In the genomic region with DNA sequence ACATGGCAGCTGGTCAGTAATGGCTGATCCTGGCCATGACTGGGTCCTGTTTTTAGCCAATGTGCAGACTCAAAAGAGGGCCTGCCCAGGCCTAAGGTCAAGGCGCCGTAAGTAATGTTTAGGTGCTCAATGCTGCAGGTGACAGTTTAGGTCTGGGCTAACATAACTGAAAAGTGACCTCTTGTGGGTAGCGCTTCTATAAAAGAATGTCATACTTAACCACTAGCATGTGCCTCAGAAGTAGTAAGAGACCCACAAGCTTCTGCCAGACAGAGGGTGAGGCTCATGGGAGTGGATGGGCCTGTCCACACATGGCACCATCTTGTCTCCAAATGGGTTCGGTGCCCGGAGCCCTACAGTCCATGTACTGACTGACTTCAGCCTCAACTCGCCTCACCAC, we compare ENCODE assay signal across 20 cellular contexts.
DNase-seq lines count a peak whose midpoint lies in the region; ATAC-seq, FAIRE-seq and TF ChIP-seq lines count a peak whose summit lies in the region.
"Had no signal": no experiment of that assay in that cellular context is flagged by ENCODE, and none has a peak within 500 bp of the region (broad histone marks: within the 10 kb centered on the region; RNA-seq: fewer than 3 reads in every experiment).

No MANE protein-coding gene starts in this region.

- H3K27ac Mint-ChIP-seq in activated CD4-positive, alpha-beta memory T cell treated with anti-CD3 and anti-CD28 coated beads for 36 hours = no peak overlapping the region
- H3K27ac Mint-ChIP-seq: CD8-positive, alpha-beta T cell had no signal

- H3K27me3 ChIP-seq in OCI-LY1 (ENCODE audit: insufficient read depth, low read length) (no peaks in the 10 kb centered on the region), keratinocyte (ENCODE audit: control insufficient read depth, extremely low read depth, insufficient read depth, low read length) (no peaks in the 10 kb centered on the region)

- TF ChIP-seq CTCF in OCI-LY1 (IDR thresholded peaks at IDR 0.05; ENCODE audit: low read length) (peak; percentile 13; the same call in 1 of the 2 replicates), keratinocyte (optimal IDR thresholded peaks at IDR 0.05 in 1 of 3, IDR thresholded peaks at IDR 0.05 in 1 of 3, conservative IDR thresholded peaks at IDR 0.05 in 1 of 3; ENCODE audit: extremely low read depth in 1 of 3, insufficient read depth in 2 of 3, low read length in 3 of 3) (no peak)

- FAIRE-seq in GM18507 (lab: Jason Lieb, UNC) (peak; percentile 12), keratinocyte (lab: Jason Lieb, UNC) (peak; percentile 29)
- FAIRE-seq: A204.1, D721Med, H1, HepG2, HTR-8/SVneo, K562 had no signal

- DNase-seq in GM18507 (ENCODE audit: extremely low spot score, insufficient read length, low read depth) (no peak), keratinocyte (ENCODE audit: low read depth, low spot score) (no peak), left lobe of liver (ENCODE audit: low spot score) (no peak)
- DNase-seq in activated CD4-positive, alpha-beta memory T cell treated with anti-CD3 and anti-CD28 coated beads for 36 hours = no peak
- DNase-seq: CD8-positive, alpha-beta T cell; COR-L47; DMS153; DMS79 treated with DMSO at 0.1 percent for 48 hours; GDM1 had no signal

- peaks cover 31% of the 10 kb centered on the region for H3K36me3 Mint-ChIP-seq in activated CD4-positive, alpha-beta memory T cell treated with anti-CD3 and anti-CD28 coated beads for 36 hours

- H3K4me3 ChIP-seq in OCI-LY1 (ENCODE audit: low read depth, low read length, poor library complexity, severe bottlenecking) (peak overlapping the region; percentile 26), keratinocyte (ENCODE audit: control insufficient read depth in 2 of 3, extremely low read depth in 1 of 3, insufficient read depth in 2 of 3, low read depth in 1 of 3, low read length in 3 of 3) (no peak overlapping the region)
- H3K4me3 ChIP-seq: HAP-1, K562 had no signal

- peaks cover 24% of the 10 kb centered on the region for H3F3A ChIP-seq in OCI-LY1 (ENCODE audit: insufficient read depth, low read length)

- H3K9ac ChIP-seq in OCI-LY1 (ENCODE audit: low read length) (peak overlapping the region; percentile 24; the same call in 1 of the 2 replicates), keratinocyte (ENCODE audit: control insufficient read depth, extremely low read depth, insufficient read depth, low read length) (no peak overlapping the region)

- peak overlapping the region; percentile 53 for H3K4me2 ChIP-seq in OCI-LY1 (ENCODE audit: low read length)
- no peak overlapping the region for H3K4me2 ChIP-seq in keratinocyte (ENCODE audit: control insufficient read depth, extremely low read depth, insufficient read depth, low read depth, low read length)

- no peak overlapping the region for H3K4me3 Mint-ChIP-seq in activated CD4-positive, alpha-beta memory T cell treated with anti-CD3 and anti-CD28 coated beads for 36 hours
- H3K4me3 Mint-ChIP-seq: CD14-positive monocyte; CD8-positive, alpha-beta T cell had no signal

- intact Hi-C loops in activated CD4-positive, alpha-beta memory T cell treated with anti-CD3 and anti-CD28 coated beads for 36 hours (cut with micrococcal nuclease) = no loop called here

- H3K9me3 Mint-ChIP-seq in activated CD4-positive, alpha-beta memory T cell treated with anti-CD3 and anti-CD28 coated beads for 36 hours = no peaks in the 10 kb centered on the region
- H3K9me3 Mint-ChIP-seq: CD14-positive monocyte; CD8-positive, alpha-beta T cell had no signal

- no peak for ATAC-seq in HG02571 (IDR thresholded peaks at IDR 0.05; ENCODE audit: unreplicated experiment)
- no peak for ATAC-seq in GM21423 (IDR thresholded peaks at IDR 0.05; ENCODE audit: unreplicated experiment)
- ATAC-seq in left lobe of liver = no peak
- ATAC-seq: CD8-positive, alpha-beta T cell; HepG2; K562 had no signal

- H3K4me1 Mint-ChIP-seq in activated CD4-positive, alpha-beta memory T cell treated with anti-CD3 and anti-CD28 coated beads for 36 hours (ENCODE audit: low read depth) = peaks cover 13% of the 10 kb centered on the region
- H3K4me1 Mint-ChIP-seq: CD14-positive monocyte had no signal

- dilution Hi-C loops in keratinocyte (cut with MboI; ENCODE audit: extremely low pct_ligation_motif_present, low sequenced_read_pairs) = no loop called here

- POLR2A ChIA-PET in activated CD4-positive, alpha-beta memory T cell treated with anti-CD3 and anti-CD28 coated beads for 36 hours (lab: Charles Lee) = no interaction called here

- H3K36me3 ChIP-seq in OCI-LY1 (ENCODE audit: insufficient read depth, low read length) (peaks cover 42% of the 10 kb centered on the region), keratinocyte (ENCODE audit: control insufficient read depth in 2 of 2, extremely low read depth in 1 of 2, insufficient read depth in 2 of 2, low read length in 2 of 2) (peaks cover 15 to 38% of the 10 kb centered on the region in 2 experiments)

- no peaks in the 10 kb centered on the region for H3K79me2 ChIP-seq in OCI-LY1 (ENCODE audit: insufficient read depth, low read length)
- H3K79me2 ChIP-seq in keratinocyte (ENCODE audit: control insufficient read depth, insufficient read depth, low read length) = no peaks in the 10 kb centered on the region

- peak overlapping the region; percentile 98 for H3K27ac ChIP-seq in OCI-LY1 (ENCODE audit: low read depth, low read length, poor library complexity, severe bottlenecking)
- H3K27ac ChIP-seq in keratinocyte (ENCODE audit: control insufficient read depth, insufficient read depth, low read length) = no peak overlapping the region

- no peaks in the 10 kb centered on the region for H3K27me3 Mint-ChIP-seq in activated CD4-positive, alpha-beta memory T cell treated with anti-CD3 and anti-CD28 coated beads for 36 hours

- H3K9me3 ChIP-seq in OCI-LY1 (ENCODE audit: low read length) = no peaks in the 10 kb centered on the region
- H3K9me3 ChIP-seq in keratinocyte (ENCODE audit: control insufficient read depth, low read depth, low read length) = no peaks in the 10 kb centered on the region
- H3K9me3 ChIP-seq: HAP-1 had no signal

- CTCF ChIA-PET in activated CD4-positive, alpha-beta memory T cell treated with anti-CD3 and anti-CD28 coated beads for 36 hours (lab: Charles Lee) = no interaction called here

- no peaks in the 10 kb centered on the region for H4K20me1 ChIP-seq in OCI-LY1 (ENCODE audit: insufficient read depth, low read length)
- H4K20me1 ChIP-seq in keratinocyte (ENCODE audit: control insufficient read depth, extremely low read depth, insufficient read depth, low read length) = no peaks in the 10 kb centered on the region

- H2AFZ ChIP-seq in OCI-LY1 (ENCODE audit: low read length) (no peak overlapping the region), keratinocyte (ENCODE audit: control insufficient read depth, low read length) (no peak overlapping the region)

- peaks cover 87% of the 10 kb centered on the region for H3K4me1 ChIP-seq in OCI-LY1 (ENCODE audit: insufficient read depth, low read length, severe bottlenecking)
- H3K4me1 ChIP-seq in keratinocyte (ENCODE audit: control insufficient read depth, extremely low read depth, insufficient read depth, low read length) = peaks cover 11% of the 10 kb centered on the region

- no peaks in the 10 kb centered on the region for H3K9me2 ChIP-seq in OCI-LY1 (ENCODE audit: low read depth, low read length)

- H3K9me1 ChIP-seq in keratinocyte (ENCODE audit: control insufficient read depth, extremely low read depth, insufficient read depth, low read length) = no peaks in the 10 kb centered on the region
